In genomic region chr21:28633803-28634572, GRCh38 we compare ENCODE assay signal across 10 cellular contexts.
A peak's percentile ranks its signal among the peaks of the same experiment; 100 is the strongest.
DNase-seq lines count a peak whose midpoint lies in the region; ATAC-seq, FAIRE-seq and TF ChIP-seq lines count a peak whose summit lies in the region.
"Had no signal": no experiment of that assay in that cellular context is flagged by ENCODE, and none has a peak within 500 bp of the region (broad histone marks: within the 10 kb centered on the region; RNA-seq: fewer than 3 reads in every experiment).

No MANE protein-coding gene starts in this region.

- CTCF ChIA-PET in activated naive CD4-positive, alpha-beta T cell treated with anti-CD3 and anti-CD28 coated beads for 36 hours (lab: Charles Lee) = interaction anchor here (1.8 kb wide), 1 partner anchor 112 kb away, joined by 4 read pairs; no protein-coding TSS in a partner anchor

- peaks cover 22% of the 10 kb centered on the region for H3K4me1 Mint-ChIP-seq in activated naive CD4-positive, alpha-beta T cell treated with anti-CD3 and anti-CD28 coated beads for 36 hours (ENCODE audit: low read depth)

- H3K4me3 ChIP-seq in bronchial epithelial cell (ENCODE audit: low read depth, low read length) (peak overlapping the region; percentile 19), right cardiac atrium (ENCODE audit: low read length) (no peak overlapping the region)

- peak; percentile 55 for FAIRE-seq in bronchial epithelial cell (lab: Jason Lieb, UNC)
- FAIRE-seq in urothelium cell line (lab: Jason Lieb, UNC) = peak; percentile 63

- 46% methylated on average over 12 of the region's 12 CpGs for WGBS in right cardiac atrium

- H3K4me3 Mint-ChIP-seq in activated naive CD4-positive, alpha-beta T cell treated with anti-CD3 and anti-CD28 coated beads for 36 hours = no peak overlapping the region

- intact Hi-C loops in activated naive CD4-positive, alpha-beta T cell treated with anti-CD3 and anti-CD28 coated beads for 36 hours (cut with micrococcal nuclease) = no loop called here
- intact Hi-C loops in right cardiac atrium (cut with DNase I) = loop anchor here in 1 of 4 donors (10.0 kb wide), 1 partner anchor 109 kb away; no protein-coding TSS in a partner anchor

- no peaks in the 10 kb centered on the region for H3K27me3 Mint-ChIP-seq in activated naive CD4-positive, alpha-beta T cell treated with anti-CD3 and anti-CD28 coated beads for 36 hours (ENCODE audit: low read depth)

- H3K36me3 Mint-ChIP-seq in activated naive CD4-positive, alpha-beta T cell treated with anti-CD3 and anti-CD28 coated beads for 36 hours (ENCODE audit: low read depth) = peaks cover 2% of the 10 kb centered on the region

- no peaks in the 10 kb centered on the region for H3K27me3 ChIP-seq in bronchial epithelial cell (ENCODE audit: control insufficient read depth, insufficient read depth, low read length)
- no peaks in the 10 kb centered on the region for H3K27me3 ChIP-seq in right cardiac atrium (ENCODE audit: control insufficient read depth, insufficient read depth)

- H3K9me3 Mint-ChIP-seq in activated naive CD4-positive, alpha-beta T cell treated with anti-CD3 and anti-CD28 coated beads for 36 hours = no peaks in the 10 kb centered on the region

- peak overlapping the region; percentile 95 for H3K27ac ChIP-seq in right cardiac atrium (ENCODE audit: low read length)

- peak; percentile 47 for DNase-seq in activated naive CD4-positive, alpha-beta T cell treated with anti-CD3 and anti-CD28 coated beads for 36 hours
- no peak for DNase-seq in activated naive CD4-positive, alpha-beta T cell treated with anti-CD3 and anti-CD28 coated beads, Interleukin-2, amount 50 U/mL, for 16 hours
- DNase-seq in bronchial epithelial cell (ENCODE audit: low read depth) (peak; percentile 98), right cardiac atrium (peak; percentile 64 to 80 (median 78)), urothelium cell line (ENCODE audit: low spot score) (no peak)
- DNase-seq: activated CD4-positive, alpha-beta T cell treated with anti-CD3 and anti-CD28 coated beads for 4 hours; cerebellar nuclear complex had no signal

- ATAC-seq in right cardiac atrium = peak; percentile 81 to 94
- no peak for ATAC-seq in HG03520 (IDR thresholded peaks at IDR 0.05; ENCODE audit: unreplicated experiment)
- no peak for ATAC-seq in HG02970 (IDR thresholded peaks at IDR 0.05; ENCODE audit: low FRiP score, unreplicated experiment)
- no peak for ATAC-seq in HG03039 (IDR thresholded peaks at IDR 0.05; ENCODE audit: unreplicated experiment)

- no peak for TF ChIP-seq CTCF in bronchial epithelial cell (IDR thresholded peaks at IDR 0.05; ENCODE audit: insufficient read depth, low read length, severe bottlenecking)

- peaks cover 1% of the 10 kb centered on the region for H3K36me3 ChIP-seq in bronchial epithelial cell (ENCODE audit: control insufficient read depth, insufficient read depth, low read length)

- H3K4me1 ChIP-seq in right cardiac atrium (ENCODE audit: control insufficient read depth, insufficient read depth, low read length) = peaks cover 7% of the 10 kb centered on the region

- no peaks in the 10 kb centered on the region for H3K9me3 ChIP-seq in right cardiac atrium (ENCODE audit: control insufficient read depth, low read length)

- H3K27ac Mint-ChIP-seq in activated naive CD4-positive, alpha-beta T cell treated with anti-CD3 and anti-CD28 coated beads for 36 hours = no peak overlapping the region

Comparison
In these comparisons a context has a peak if more than half of its experiments do, and no peak if none do; other contexts are left out.
1. DNase-seq: peak in activated naive CD4-positive, alpha-beta T cell treated with anti-CD3 and anti-CD28 coated beads for 36 hours (single experiment), bronchial epithelial cell (single experiment) and right cardiac atrium (3 of 3); none in activated naive CD4-positive, alpha-beta T cell treated with anti-CD3 and anti-CD28 coated beads, Interleukin-2, amount 50 U/mL, for 16 hours (single experiment) and urothelium cell line (single experiment).
2. ATAC-seq: peak in right cardiac atrium (2 of 2); none in HG03520 (single experiment), HG02970 (single experiment) and HG03039 (single experiment).